1 cellular context compared by ENCODE assay signal in the genomic region with DNA sequence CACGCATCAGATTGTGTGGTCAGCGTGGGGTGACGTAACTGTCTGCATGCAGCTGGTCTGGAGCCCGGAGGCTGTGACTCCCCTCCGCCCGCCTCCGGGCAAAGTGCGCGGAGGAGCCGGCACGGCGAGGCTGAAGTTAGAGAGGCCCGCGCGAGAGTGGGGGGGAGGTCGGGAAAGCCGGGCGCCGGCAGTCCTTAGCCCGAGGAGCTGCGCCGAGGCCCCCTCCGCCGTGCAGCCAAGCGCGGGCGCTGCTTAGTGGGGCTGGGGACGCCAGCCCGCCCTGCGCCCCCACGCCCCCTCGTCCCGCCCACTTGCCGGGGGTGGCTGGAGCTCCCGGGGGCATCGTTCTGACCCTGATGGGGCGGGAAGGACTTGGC.
A peak's percentile ranks its signal among the peaks of the same experiment; 100 is the strongest.
TF ChIP-seq lines count a peak whose summit lies in the region.

No MANE protein-coding gene starts in this region.

TF ChIP-seq in GM12878, 131 proteins besides CTCF, POLR2A, EP300 and RAD21:
- TF ChIP-seq HDGF (IDR thresholded peaks at IDR 0.05) = no peak; the same call in 1 of the 2 replicates
- peak in 1 of 2 experiments; percentile 5; a peak in 1 of 4 replicates for TF ChIP-seq IKZF2 (IDR thresholded peaks at IDR 0.05)
- peak; percentile 43; the same call in 1 of the 2 replicates for TF ChIP-seq BACH1 (IDR thresholded peaks at IDR 0.05; ENCODE audit: borderline replicate concordance)
- TF ChIP-seq CREM (IDR thresholded peaks at IDR 0.05; ENCODE audit: low read depth) = 0 out of 2 replicates have a peak, but pooled peaks have one; percentile 72
- TF ChIP-seq, protein P1, sequence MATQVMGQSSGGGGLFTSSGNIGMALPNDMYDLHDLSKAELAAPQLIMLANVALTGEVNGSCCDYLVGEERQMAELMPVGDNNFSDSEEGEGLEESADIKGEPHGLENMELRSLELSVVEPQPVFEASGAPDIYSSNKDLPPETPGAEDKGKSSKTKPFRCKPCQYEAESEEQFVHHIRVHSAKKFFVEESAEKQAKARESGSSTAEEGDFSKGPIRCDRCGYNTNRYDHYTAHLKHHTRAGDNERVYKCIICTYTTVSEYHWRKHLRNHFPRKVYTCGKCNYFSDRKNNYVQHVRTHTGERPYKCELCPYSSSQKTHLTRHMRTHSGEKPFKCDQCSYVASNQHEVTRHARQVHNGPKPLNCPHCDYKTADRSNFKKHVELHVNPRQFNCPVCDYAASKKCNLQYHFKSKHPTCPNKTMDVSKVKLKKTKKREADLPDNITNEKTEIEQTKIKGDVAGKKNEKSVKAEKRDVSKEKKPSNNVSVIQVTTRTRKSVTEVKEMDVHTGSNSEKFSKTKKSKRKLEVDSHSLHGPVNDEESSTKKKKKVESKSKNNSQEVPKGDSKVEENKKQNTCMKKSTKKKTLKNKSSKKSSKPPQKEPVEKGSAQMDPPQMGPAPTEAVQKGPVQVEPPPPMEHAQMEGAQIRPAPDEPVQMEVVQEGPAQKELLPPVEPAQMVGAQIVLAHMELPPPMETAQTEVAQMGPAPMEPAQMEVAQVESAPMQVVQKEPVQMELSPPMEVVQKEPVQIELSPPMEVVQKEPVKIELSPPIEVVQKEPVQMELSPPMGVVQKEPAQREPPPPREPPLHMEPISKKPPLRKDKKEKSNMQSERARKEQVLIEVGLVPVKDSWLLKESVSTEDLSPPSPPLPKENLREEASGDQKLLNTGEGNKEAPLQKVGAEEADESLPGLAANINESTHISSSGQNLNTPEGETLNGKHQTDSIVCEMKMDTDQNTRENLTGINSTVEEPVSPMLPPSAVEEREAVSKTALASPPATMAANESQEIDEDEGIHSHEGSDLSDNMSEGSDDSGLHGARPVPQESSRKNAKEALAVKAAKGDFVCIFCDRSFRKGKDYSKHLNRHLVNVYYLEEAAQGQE (IDR thresholded peaks at IDR 0.05; ENCODE audit: low read depth, low read length) = no peak
- TF ChIP-seq NR2F1 (conservative IDR thresholded peaks at IDR 0.05) = peak; percentile 61; the same call in 1 of the 2 replicates
- TF ChIP-seq DPF2 (IDR thresholded peaks at IDR 0.05) = peak; percentile 84
- peak; percentile 67; the same call in 1 of the 2 replicates for TF ChIP-seq IKZF1 (conservative IDR thresholded peaks at IDR 0.05)
- no peak for TF ChIP-seq ZNF207 (IDR thresholded peaks at IDR 0.05; ENCODE audit: borderline replicate concordance)
- no peak for TF ChIP-seq PAX5 (IDR thresholded peaks at IDR 0.05; ENCODE audit: borderline replicate concordance, low read depth, low read length)
- TF ChIP-seq SP1 (IDR thresholded peaks at IDR 0.05; ENCODE audit: low read depth, low read length) = peak; percentile 6
- TF ChIP-seq RUNX3 (IDR thresholded peaks at IDR 0.05; ENCODE audit: low read length) = peak; percentile 86
- peak; percentile 58; the same call in 1 of the 2 replicates for TF ChIP-seq CREB1 (IDR thresholded peaks at IDR 0.05; ENCODE audit: low read depth)
- peak; percentile 74; the same call in 1 of the 2 replicates for TF ChIP-seq TCF3 (IDR thresholded peaks at IDR 0.05; ENCODE audit: borderline replicate concordance, insufficient read depth, low read depth, low read length)
- TF ChIP-seq POLR2AphosphoS5 (IDR thresholded peaks at IDR 0.05; ENCODE audit: low read length) = peak; percentile 48; the same call in 1 of the 2 replicates
- TF ChIP-seq PAX8 (IDR thresholded peaks at IDR 0.05) = no peak
- peak; percentile 11 for TF ChIP-seq MEF2B (IDR thresholded peaks at IDR 0.05; ENCODE audit: partially characterized antibody, poor library complexity, severe bottlenecking)
- 0 out of 2 replicates have a peak, but pooled peaks have one; percentile 43 for TF ChIP-seq BCL11A (IDR thresholded peaks at IDR 0.05; ENCODE audit: low read depth, low read length)
- TF ChIP-seq, protein P2, sequence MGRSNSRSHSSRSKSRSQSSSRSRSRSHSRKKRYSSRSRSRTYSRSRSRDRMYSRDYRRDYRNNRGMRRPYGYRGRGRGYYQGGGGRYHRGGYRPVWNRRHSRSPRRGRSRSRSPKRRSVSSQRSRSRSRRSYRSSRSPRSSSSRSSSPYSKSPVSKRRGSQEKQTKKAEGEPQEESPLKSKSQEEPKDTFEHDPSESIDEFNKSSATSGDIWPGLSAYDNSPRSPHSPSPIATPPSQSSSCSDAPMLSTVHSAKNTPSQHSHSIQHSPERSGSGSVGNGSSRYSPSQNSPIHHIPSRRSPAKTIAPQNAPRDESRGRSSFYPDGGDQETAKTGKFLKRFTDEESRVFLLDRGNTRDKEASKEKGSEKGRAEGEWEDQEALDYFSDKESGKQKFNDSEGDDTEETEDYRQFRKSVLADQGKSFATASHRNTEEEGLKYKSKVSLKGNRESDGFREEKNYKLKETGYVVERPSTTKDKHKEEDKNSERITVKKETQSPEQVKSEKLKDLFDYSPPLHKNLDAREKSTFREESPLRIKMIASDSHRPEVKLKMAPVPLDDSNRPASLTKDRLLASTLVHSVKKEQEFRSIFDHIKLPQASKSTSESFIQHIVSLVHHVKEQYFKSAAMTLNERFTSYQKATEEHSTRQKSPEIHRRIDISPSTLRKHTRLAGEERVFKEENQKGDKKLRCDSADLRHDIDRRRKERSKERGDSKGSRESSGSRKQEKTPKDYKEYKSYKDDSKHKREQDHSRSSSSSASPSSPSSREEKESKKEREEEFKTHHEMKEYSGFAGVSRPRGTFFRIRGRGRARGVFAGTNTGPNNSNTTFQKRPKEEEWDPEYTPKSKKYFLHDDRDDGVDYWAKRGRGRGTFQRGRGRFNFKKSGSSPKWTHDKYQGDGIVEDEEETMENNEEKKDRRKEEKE (IDR thresholded peaks at IDR 0.05) = 0 out of 2 replicates have a peak, but pooled peaks have one; percentile 40
- TF ChIP-seq POLR2AphosphoS2 (IDR thresholded peaks at IDR 0.05; ENCODE audit: low read depth, low read length) = peak; percentile 53; the same call in 1 of the 2 replicates
- 0 out of 2 replicates have a peak, but pooled peaks have one; percentile 38 for TF ChIP-seq JUND (IDR thresholded peaks at IDR 0.05; ENCODE audit: low read depth, low read length)
- 0 out of 2 replicates have a peak, but pooled peaks have one; percentile 12 for TF ChIP-seq CBFB (IDR thresholded peaks at IDR 0.05; ENCODE audit: low read depth)
- peak; percentile 93 for TF ChIP-seq ATF7 (IDR thresholded peaks at IDR 0.05; ENCODE audit: low read depth)
- peak; percentile 27; the same call in 1 of the 3 replicates for TF ChIP-seq POU2F2 (IDR thresholded peaks at IDR 0.05; ENCODE audit: borderline replicate concordance, low read depth, low read length)
- TF ChIP-seq CEBPB (IDR thresholded peaks at IDR 0.05; ENCODE audit: borderline replicate concordance in 1 of 2, low read depth in 2 of 2, low read length in 2 of 2) = 0 out of 4 replicates have a peak, but pooled peaks of 1 of the 2 experiments have one; percentile 2
- TF ChIP-seq EGR1 (IDR thresholded peaks at IDR 0.05; ENCODE audit: borderline replicate concordance in 1 of 2, low read depth in 2 of 2, low read length in 2 of 2) = peak in 1 of 2 experiments; percentile 52; a peak in 1 of 3 replicates
- peak; percentile 90 for TF ChIP-seq TCF12 (IDR thresholded peaks at IDR 0.05; ENCODE audit: low read depth, low read length)
- no peak for TF ChIP-seq KDM1A (IDR thresholded peaks at IDR 0.05; ENCODE audit: borderline replicate concordance)
- TF ChIP-seq, protein P3, sequence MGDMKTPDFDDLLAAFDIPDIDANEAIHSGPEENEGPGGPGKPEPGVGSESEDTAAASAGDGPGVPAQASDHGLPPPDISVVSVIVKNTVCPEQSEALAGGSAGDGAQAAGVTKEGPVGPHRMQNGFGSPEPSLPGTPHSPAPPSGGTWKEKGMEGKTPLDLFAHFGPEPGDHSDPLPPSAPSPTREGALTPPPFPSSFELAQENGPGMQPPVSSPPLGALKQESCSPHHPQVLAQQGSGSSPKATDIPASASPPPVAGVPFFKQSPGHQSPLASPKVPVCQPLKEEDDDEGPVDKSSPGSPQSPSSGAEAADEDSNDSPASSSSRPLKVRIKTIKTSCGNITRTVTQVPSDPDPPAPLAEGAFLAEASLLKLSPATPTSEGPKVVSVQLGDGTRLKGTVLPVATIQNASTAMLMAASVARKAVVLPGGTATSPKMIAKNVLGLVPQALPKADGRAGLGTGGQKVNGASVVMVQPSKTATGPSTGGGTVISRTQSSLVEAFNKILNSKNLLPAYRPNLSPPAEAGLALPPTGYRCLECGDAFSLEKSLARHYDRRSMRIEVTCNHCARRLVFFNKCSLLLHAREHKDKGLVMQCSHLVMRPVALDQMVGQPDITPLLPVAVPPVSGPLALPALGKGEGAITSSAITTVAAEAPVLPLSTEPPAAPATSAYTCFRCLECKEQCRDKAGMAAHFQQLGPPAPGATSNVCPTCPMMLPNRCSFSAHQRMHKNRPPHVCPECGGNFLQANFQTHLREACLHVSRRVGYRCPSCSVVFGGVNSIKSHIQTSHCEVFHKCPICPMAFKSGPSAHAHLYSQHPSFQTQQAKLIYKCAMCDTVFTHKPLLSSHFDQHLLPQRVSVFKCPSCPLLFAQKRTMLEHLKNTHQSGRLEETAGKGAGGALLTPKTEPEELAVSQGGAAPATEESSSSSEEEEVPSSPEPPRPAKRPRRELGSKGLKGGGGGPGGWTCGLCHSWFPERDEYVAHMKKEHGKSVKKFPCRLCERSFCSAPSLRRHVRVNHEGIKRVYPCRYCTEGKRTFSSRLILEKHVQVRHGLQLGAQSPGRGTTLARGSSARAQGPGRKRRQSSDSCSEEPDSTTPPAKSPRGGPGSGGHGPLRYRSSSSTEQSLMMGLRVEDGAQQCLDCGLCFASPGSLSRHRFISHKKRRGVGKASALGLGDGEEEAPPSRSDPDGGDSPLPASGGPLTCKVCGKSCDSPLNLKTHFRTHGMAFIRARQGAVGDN (IDR thresholded peaks at IDR 0.05) = 0 out of 2 replicates have a peak, but pooled peaks have one; percentile 38
- peak; percentile 78; the same call in 1 of the 2 replicates for TF ChIP-seq LARP7 (IDR thresholded peaks at IDR 0.05)
- TF ChIP-seq RB1 (IDR thresholded peaks at IDR 0.05; ENCODE audit: borderline replicate concordance) = 0 out of 2 replicates have a peak, but pooled peaks have one; percentile 36
